Comparison of ENCODE assay signal across 8 cellular contexts in genomic region chr11:9613830-9614762, GRCh38. TPM values are rescaled to one million over a fixed set of nuclear protein-coding genes. Genes with fewer than 3 reads are reported as not detected.
DNase-seq lines count a peak whose midpoint lies in the region; ATAC-seq and TF ChIP-seq lines count a peak whose summit lies in the region.

No MANE protein-coding gene starts in this region.

- WGBS in liver = under 1% methylated on average over 54 of the region's 54 CpGs

- H3K27me3 ChIP-seq in liver (ENCODE audit: control insufficient read depth in 4 of 4, insufficient read depth in 4 of 4, low read length in 3 of 4) = no peaks in the 10 kb centered on the region

- ATAC-seq in GM18873 (IDR thresholded peaks at IDR 0.05; ENCODE audit: low FRiP score, unreplicated experiment) (peak; percentile 59), HG03103 (IDR thresholded peaks at IDR 0.05; ENCODE audit: low read depth, unreplicated experiment) (peak; percentile 48)

- peaks cover 0 to 16% (median 3%) of the 10 kb centered on the region in 4 donors for H3K4me1 ChIP-seq in liver (ENCODE audit: control insufficient read depth in 4 of 4, insufficient read depth in 4 of 4, low read length in 3 of 4)

- H3K4me3 ChIP-seq in liver (ENCODE audit: low read depth in 1 of 3, low read length in 3 of 3) = peak overlapping the region; percentile 43 to 65 (median 57)

- TF ChIP-seq CTCF in liver (IDR thresholded peaks at IDR 0.05; ENCODE audit: low read depth, low read length, missing input control) = peak; percentile 69

- peak overlapping the region; percentile 93 to 97 for H3K27ac ChIP-seq in liver (ENCODE audit: low read depth in 1 of 2, low read length in 2 of 2)

- H3K9me3 ChIP-seq in liver (ENCODE audit: control insufficient read depth in 4 of 4, low read length in 3 of 4) = no peaks in the 10 kb centered on the region

- DNase-seq in AG20443 (ENCODE audit: low spot score) = peak; percentile 88
- DNase-seq in NCI-H524 (lab: John Stamatoyannopoulos, UW) = peak; percentile 61 to 62
- DNase-seq in activated CD4-positive, alpha-beta T cell treated with anti-CD3 and anti-CD28 coated beads, Interleukin-2, amount 50 U/mL, for 4 hours = peak; percentile 87 to 90
- peak; percentile 92 for DNase-seq in dermis blood vessel endothelial cell
- DNase-seq in stimulated activated CD4-positive, alpha-beta T cell treated with anti-CD3 and anti-CD28 coated beads, Interleukin-4, amount 100 ng/mL, for 24 hours = peak; percentile 92

- peak overlapping the region; percentile 63 to 92 for H3K9ac ChIP-seq in liver (ENCODE audit: low read depth in 1 of 2, low read length in 2 of 2)

- no peaks in the 10 kb centered on the region for H3K36me3 ChIP-seq in liver (ENCODE audit: control insufficient read depth in 4 of 4, insufficient read depth in 3 of 4, low read depth in 1 of 4, low read length in 3 of 4)

- peak; percentile 71 to 82 for TF ChIP-seq RAD21 in liver (IDR thresholded peaks at IDR 0.05)

TF ChIP-seq in liver, 16 proteins besides CTCF, POLR2A, EP300 and RAD21:
- TF ChIP-seq MAX (IDR thresholded peaks at IDR 0.05) (peak; percentile 0), SP1 (IDR thresholded peaks at IDR 0.05) (peak; percentile 10), TAF1 (conservative IDR thresholded peaks at IDR 0.05) (no peak), FOXA1 (IDR thresholded peaks at IDR 0.05) (no peak), HNF4A (conservative IDR thresholded peaks at IDR 0.05) (peak in 1 of 2 donors; percentile 12), EGR1 (IDR thresholded peaks at IDR 0.05; ENCODE audit: low read depth in 2 of 2) (peak; percentile 74 to 80), JUND (IDR thresholded peaks at IDR 0.05) (no peak)

RNA-seq across cellular contexts. Expression of gene WEE1, which starts 40.6 kb away (rescaled TPM):
- total RNA-seq in dermis blood vessel endothelial cell (32.0 and 35.1 TPM in 2 replicates), liver (10 to 100 TPM in 1 of 2 donors, 1 to 10 TPM in 1; 8.9 to 39.6 TPM)
- 1 to 10 TPM; 3.5 to 5.3 TPM for polyA plus RNA-seq in liver

RNA-seq across cellular contexts. Expression of gene SWAP70, which starts 49.8 kb away (rescaled TPM):
- total RNA-seq in dermis blood vessel endothelial cell = 152 and 157 TPM in 2 replicates
- total RNA-seq in liver = 1 to 10 TPM; 7.3 to 8.4 TPM
- polyA plus RNA-seq in liver = 1 to 10 TPM; 4.0 to 4.3 TPM

Comparison
In these comparisons a context has a peak if more than half of its experiments do, and no peak if none do; other contexts are left out.
1. Peak in every context shown above with its lines: DNase-seq, ATAC-seq, H3K4me3 ChIP-seq and H3K27ac ChIP-seq.
2. RNA of gene SWAP70, which starts 49.8 kb away (total RNA-seq): 152 to 157 TPM in dermis blood vessel endothelial cell; 7.3 to 8.4 TPM in liver; every median in the first group is over 10 times any median in the second.